Comparison of ENCODE assay signal across 17 cellular contexts in genomic region chr9:74173284-74173683, GRCh38.
A peak's percentile ranks its signal among the peaks of the same experiment; 100 is the strongest.
DNase-seq lines count a peak whose midpoint lies in the region; ATAC-seq, FAIRE-seq and TF ChIP-seq lines count a peak whose summit lies in the region.
"Had no signal": no experiment of that assay in that cellular context is flagged by ENCODE, and none has a peak within 500 bp of the region (broad histone marks: within the 10 kb centered on the region; RNA-seq: fewer than 3 reads in every experiment).

No MANE protein-coding gene starts in this region.

- no peak overlapping the region for H3K27ac ChIP-seq in K562 (ENCODE audit: extremely low read depth, low read depth, low read length)
- H3K27ac ChIP-seq: brain microvascular endothelial cell, C4-2B, heart right ventricle, neutrophil, RWPE1 had no signal

- no TSS peak for BruUV-seq in K562 (replicated peaks; lab: Mats Ljungman, UMichigan)

- no peaks in the 10 kb centered on the region for H4K20me1 ChIP-seq in K562 (replicated peaks; ENCODE audit: control insufficient read depth, insufficient read depth, low read length)

- in situ Hi-C loops in K562 (cut with MboI) = no loop called here

- H3K9me1 ChIP-seq in K562 (ENCODE audit: control insufficient read depth, insufficient read depth, low read length) = no peaks in the 10 kb centered on the region

- no peak overlapping the region for H3K9ac ChIP-seq in K562 (ENCODE audit: insufficient read depth in 1 of 2, low read depth in 2 of 2, low read length in 2 of 2)

- no peaks in the 10 kb centered on the region for H3K9me3 ChIP-seq in K562 (replicated peaks; ENCODE audit: control insufficient read depth, insufficient read depth, low read depth, low read length)
- H3K9me3 ChIP-seq: neutrophil had no signal

- no peak overlapping the region for H3K4me3 ChIP-seq in K562
- H3K4me3 ChIP-seq: heart right ventricle had no signal

- TF ChIP-seq EP300 in K562 (IDR thresholded peaks at IDR 0.05; ENCODE audit: low read length) = no peak

- CTCF ChIA-PET in K562 (lab: Yijun Ruan, JAX; ENCODE audit: low intra/inter-chr PET ratio) = no interaction called here

- no peak for TF ChIP-seq POLR2A in K562 (conservative IDR thresholded peaks at IDR 0.05)

- DNase-seq in NOMO-1 treated with DMSO at 0.1 percent for 48 hours (lab: John Stamatoyannopoulos, UW; ENCODE audit: unreplicated experiment) (peak; percentile 26), NOMO-1 treated with dmso at 0.1 percent for 144 hours (lab: John Stamatoyannopoulos, UW; ENCODE audit: unreplicated experiment) (no peak), K562 (ENCODE audit: extremely low read depth in 1 of 4, low spot score in 3 of 4) (no peak), OCI-M2 (lab: John Stamatoyannopoulos, UW; ENCODE audit: unreplicated experiment) (no peak), NCI-H2029 treated with DMSO at 0.1 percent for 48 hours (lab: John Stamatoyannopoulos, UW) (no peak)
- DNase-seq: activated CD4-positive, alpha-beta T cell treated with anti-CD3 and anti-CD28 coated beads for 48 hours; brain microvascular endothelial cell; heart right ventricle; NCI-H1048; NCI-H2081; NCI-H446 had no signal

- WGBS in K562 (ENCODE audit: insufficient coverage, low coverage, missing lambda C conversion rate) = 0% methylated on average over 5 of the region's 5 CpGs

- peak; percentile 41 for ATAC-seq in GM21723 (IDR thresholded peaks at IDR 0.05; ENCODE audit: unreplicated experiment)
- ATAC-seq in HG03342 (IDR thresholded peaks at IDR 0.05; ENCODE audit: unreplicated experiment) = peak; percentile 30
- ATAC-seq in K562 = no peak
- no peak for ATAC-seq in HG03139 (IDR thresholded peaks at IDR 0.05; ENCODE audit: unreplicated experiment)
- ATAC-seq: heart right ventricle had no signal

- no peak for FAIRE-seq in K562 (lab: Jason Lieb, UNC)

- H2AFZ ChIP-seq in K562 (ENCODE audit: low read depth, low read length) = no peak overlapping the region

- no peak overlapping the region for H3K4me2 ChIP-seq in K562 (ENCODE audit: insufficient read depth, low read length)

- H3K36me3 ChIP-seq in K562 (ENCODE audit: control insufficient read depth, insufficient read depth, low read length) = no peaks in the 10 kb centered on the region
- H3K36me3 ChIP-seq: brain microvascular endothelial cell, heart right ventricle, neutrophil had no signal

- POLR2A ChIA-PET in K562 (lab: Yijun Ruan, JAX) = no interaction called here

- no peaks in the 10 kb centered on the region for H3K79me2 ChIP-seq in K562 (ENCODE audit: control insufficient read depth, insufficient read depth, low read length)

- no peaks in the 10 kb centered on the region for H3K4me1 ChIP-seq in K562 (replicated peaks in 1 of 2; ENCODE audit: control insufficient read depth in 2 of 2, insufficient read depth in 2 of 2, low read length in 2 of 2)
- H3K4me1 ChIP-seq: heart right ventricle had no signal

- TF ChIP-seq RAD21 in K562 (CRISPR knock-in tag; conservative IDR thresholded peaks at IDR 0.05 in 1 of 2, IDR thresholded peaks at IDR 0.05 in 1 of 2) = no peak

- no peaks in the 10 kb centered on the region for H3K27me3 ChIP-seq in K562 (ENCODE audit: control insufficient read depth in 2 of 2, insufficient read depth in 2 of 2, low read length in 2 of 2)
- H3K27me3 ChIP-seq: brain microvascular endothelial cell, heart right ventricle, neutrophil had no signal

- TF ChIP-seq CTCF in K562 (IDR thresholded peaks at IDR 0.05 in 2 of 3, conservative IDR thresholded peaks at IDR 0.05 in 1 of 3; ENCODE audit: insufficient read depth in 2 of 3, low read depth in 1 of 3, low read length in 3 of 3) = no peak

- intact Hi-C loops in K562 (cut with micrococcal nuclease) = no loop called here

TF ChIP-seq in K562, 482 proteins besides CTCF, POLR2A, EP300 and RAD21:
- TF ChIP-seq TFE3 (CRISPR knock-in tag; IDR thresholded peaks at IDR 0.05) (peak; percentile 87), MEF2A (IDR thresholded peaks at IDR 0.05; ENCODE audit: control insufficient read depth, low read depth, low read length) (no peak), CBFA2T2 (conservative IDR thresholded peaks at IDR 0.05) (peak; percentile 30; the same call in 1 of the 2 replicates), RAD51 (IDR thresholded peaks at IDR 0.05; ENCODE audit: borderline replicate concordance, low read depth) (peak; percentile 59; the same call in 1 of the 2 replicates)
- TF ChIP-seq, protein P1, sequence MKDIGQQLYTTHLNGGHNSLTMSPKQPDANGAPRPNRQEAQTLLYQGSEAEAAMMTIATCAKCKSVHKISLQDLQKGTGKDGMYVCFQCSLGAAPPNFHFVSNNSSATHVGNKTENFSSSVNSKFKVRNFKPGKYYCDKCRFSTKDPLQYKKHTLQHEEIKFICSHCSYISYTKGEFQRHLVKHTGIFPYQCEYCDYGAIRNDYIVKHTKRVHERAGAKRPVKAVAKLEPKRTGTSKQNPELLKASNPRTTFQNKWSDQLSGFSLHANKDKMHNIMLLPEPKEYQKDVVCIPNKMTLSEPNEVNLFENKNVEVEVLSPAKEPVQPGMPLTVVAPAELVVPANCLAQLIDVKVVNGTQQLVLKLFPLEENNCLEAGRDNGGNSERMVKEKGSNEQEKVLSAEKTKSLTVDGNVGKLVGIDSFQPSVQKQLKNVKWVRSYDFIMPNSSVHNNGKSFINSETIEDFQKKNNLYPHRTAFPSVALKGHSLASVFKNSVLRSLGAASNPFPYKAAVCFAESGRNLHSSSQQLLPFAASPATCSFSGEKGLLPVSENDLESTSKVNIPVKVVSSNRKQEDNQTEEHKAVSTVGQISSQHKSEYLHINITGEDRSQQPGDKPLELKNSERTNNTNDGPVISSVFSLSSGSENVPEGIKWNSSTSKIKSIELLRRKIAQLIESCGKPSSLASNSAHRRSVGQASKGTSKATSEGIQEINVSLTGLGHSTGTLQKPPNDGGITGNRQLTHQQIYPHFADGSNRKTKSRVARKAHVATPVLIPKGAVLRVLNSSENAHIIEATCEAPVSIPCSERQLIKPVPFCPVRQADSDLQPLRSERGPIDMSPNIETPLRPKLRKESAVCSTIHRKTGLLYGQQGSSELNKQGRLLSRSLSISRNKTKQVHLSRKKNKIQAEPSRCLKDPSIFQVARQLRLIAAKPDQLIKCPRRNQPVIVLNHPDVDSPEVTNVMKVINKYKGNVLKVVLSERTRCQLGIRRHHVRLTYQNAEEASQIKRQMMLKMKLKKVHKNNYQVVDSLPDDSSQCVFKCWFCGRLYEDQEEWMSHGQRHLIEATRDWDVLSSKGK (CRISPR knock-in tag; IDR thresholded peaks at IDR 0.05) = no peak
TF ChIP-seq in K562: peak in this region for 3.

Comparison
In these comparisons a context has a peak if more than half of its experiments do, and no peak if none do; other contexts are left out.
1. ATAC-seq: peak in GM21723 (single experiment) and HG03342 (single experiment); none in K562 (single experiment) and HG03139 (single experiment).